3 cellular contexts compared by ENCODE assay signal in the genomic region with DNA sequence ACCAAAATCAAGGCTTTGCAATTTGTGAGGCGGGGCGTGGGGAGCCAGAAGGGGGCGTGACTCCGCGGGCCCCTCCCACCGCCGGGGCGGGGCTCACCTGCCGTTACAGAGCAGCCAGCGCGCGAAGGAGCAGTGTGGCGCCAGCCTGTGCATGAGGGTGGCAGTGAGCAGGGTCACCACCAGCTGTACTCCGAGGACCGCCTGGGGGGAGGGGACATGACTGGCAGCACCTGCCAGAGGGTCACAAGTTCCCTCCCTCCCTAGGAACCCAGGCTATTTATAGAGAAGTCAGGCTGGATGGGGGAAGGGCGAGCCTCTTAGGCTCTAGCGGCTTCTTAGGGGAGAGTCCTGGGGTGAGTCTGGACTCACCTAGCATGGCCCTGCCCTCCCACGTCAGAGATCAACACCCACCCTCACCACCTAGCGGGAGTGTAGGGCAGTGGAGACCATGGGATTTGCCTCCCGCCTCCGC.
TF ChIP-seq lines count a peak whose summit lies in the region.

No MANE protein-coding gene starts in this region.

TF ChIP-seq in SK-N-SH, 30 proteins besides CTCF, POLR2A, EP300 and RAD21 (continued from another document):
- TF ChIP-seq MXI1 (IDR thresholded peaks at IDR 0.05; ENCODE audit: low read depth, low read length) = no peak
- no peak for TF ChIP-seq PBX3 (IDR thresholded peaks at IDR 0.05)
- no peak for TF ChIP-seq FOXM1 (IDR thresholded peaks at IDR 0.05; ENCODE audit: low read depth)
- TF ChIP-seq POLR2AphosphoS5 (IDR thresholded peaks at IDR 0.05; ENCODE audit: low read depth, low read length) = no peak
- TF ChIP-seq JUND (IDR thresholded peaks at IDR 0.05) = no peak
- no peak for TF ChIP-seq ZBTB33 (IDR thresholded peaks at IDR 0.05; ENCODE audit: borderline replicate concordance, low read depth)
- TF ChIP-seq RCOR1 (IDR thresholded peaks at IDR 0.05; ENCODE audit: low read length) = no peak
- no peak for TF ChIP-seq GATA2 (CRISPR knock-in tag; IDR thresholded peaks at IDR 0.05)
- TF ChIP-seq FOXJ3 (CRISPR knock-in tag; IDR thresholded peaks at IDR 0.05) = no peak
- TF ChIP-seq RFX5 (IDR thresholded peaks at IDR 0.05; ENCODE audit: low read length) = no peak

TF ChIP-seq in SK-N-SH treated with all-trans-retinoic acid at 6 μM for 48 hours, 23 proteins besides CTCF, POLR2A, EP300 and RAD21 (continued from another document):
- TF ChIP-seq TOX (CRISPR knock-in tag; IDR thresholded peaks at IDR 0.05; ENCODE audit: borderline replicate concordance) = no peak
- no peak for TF ChIP-seq OSR1 (CRISPR knock-in tag; IDR thresholded peaks at IDR 0.05)
TF ChIP-seq in SK-N-SH treated with all-trans-retinoic acid at 6 μM for 48 hours: peak in this region for 0.

TF ChIP-seq in WTC11, 78 proteins besides CTCF, POLR2A, EP300 and RAD21 (continued from another document):
- TF ChIP-seq STAT6 (CRISPR knock-in tag; conservative IDR thresholded peaks at IDR 0.05; ENCODE audit: low read depth) = no peak
- peak; percentile 87 for TF ChIP-seq SP1 (CRISPR knock-in tag; conservative IDR thresholded peaks at IDR 0.05)
- TF ChIP-seq, protein P1, sequence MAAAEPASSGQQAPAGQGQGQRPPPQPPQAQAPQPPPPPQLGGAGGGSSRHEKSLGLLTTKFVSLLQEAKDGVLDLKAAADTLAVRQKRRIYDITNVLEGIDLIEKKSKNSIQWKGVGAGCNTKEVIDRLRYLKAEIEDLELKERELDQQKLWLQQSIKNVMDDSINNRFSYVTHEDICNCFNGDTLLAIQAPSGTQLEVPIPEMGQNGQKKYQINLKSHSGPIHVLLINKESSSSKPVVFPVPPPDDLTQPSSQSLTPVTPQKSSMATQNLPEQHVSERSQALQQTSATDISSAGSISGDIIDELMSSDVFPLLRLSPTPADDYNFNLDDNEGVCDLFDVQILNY (CRISPR knock-in tag; IDR thresholded peaks at IDR 0.05) = peak; percentile 55; the same call in 1 of the 2 replicates
- TF ChIP-seq FOXK1 (CRISPR knock-in tag; IDR thresholded peaks at IDR 0.05) = peak; percentile 53; the same call in 1 of the 2 replicates
- TF ChIP-seq, protein P2, sequence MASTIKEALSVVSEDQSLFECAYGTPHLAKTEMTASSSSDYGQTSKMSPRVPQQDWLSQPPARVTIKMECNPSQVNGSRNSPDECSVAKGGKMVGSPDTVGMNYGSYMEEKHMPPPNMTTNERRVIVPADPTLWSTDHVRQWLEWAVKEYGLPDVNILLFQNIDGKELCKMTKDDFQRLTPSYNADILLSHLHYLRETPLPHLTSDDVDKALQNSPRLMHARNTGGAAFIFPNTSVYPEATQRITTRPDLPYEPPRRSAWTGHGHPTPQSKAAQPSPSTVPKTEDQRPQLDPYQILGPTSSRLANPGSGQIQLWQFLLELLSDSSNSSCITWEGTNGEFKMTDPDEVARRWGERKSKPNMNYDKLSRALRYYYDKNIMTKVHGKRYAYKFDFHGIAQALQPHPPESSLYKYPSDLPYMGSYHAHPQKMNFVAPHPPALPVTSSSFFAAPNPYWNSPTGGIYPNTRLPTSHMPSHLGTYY (CRISPR knock-in tag; IDR thresholded peaks at IDR 0.05) = no peak
- TF ChIP-seq NFYB (CRISPR knock-in tag; conservative IDR thresholded peaks at IDR 0.05; ENCODE audit: low read depth) = 0 out of 2 replicates have a peak, but pooled peaks have one; percentile 15
TF ChIP-seq in WTC11: peak in this region for 5.
